In the genomic region with DNA sequence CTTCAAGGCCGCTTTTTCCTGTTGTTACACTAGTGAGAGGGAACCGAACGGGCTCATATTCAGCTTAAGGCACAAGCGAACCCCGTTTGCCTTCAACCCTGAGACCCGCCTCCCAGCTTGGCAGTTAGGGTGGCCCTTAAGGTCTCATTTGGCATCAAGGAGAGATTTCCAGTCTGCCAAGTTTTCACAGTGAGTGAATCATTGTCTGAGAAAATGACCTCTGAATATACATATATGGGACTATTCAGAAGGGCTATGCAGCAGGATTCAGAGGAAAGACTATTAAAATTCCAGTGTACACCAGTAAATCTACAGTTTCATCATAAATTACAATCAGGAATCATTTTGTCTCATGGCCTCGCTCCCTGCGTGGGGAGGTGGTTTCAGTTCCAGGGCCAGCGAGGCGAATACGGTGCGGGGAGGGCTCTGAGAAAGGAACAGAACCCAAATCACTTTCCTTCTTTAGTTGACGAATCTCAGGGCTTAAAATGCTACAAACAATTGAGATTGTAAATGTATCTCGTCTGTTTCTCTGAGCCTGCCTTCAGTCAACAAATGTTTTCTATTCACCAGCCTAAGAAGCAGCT, we compare ENCODE assay signal across 1 cellular context.
TF ChIP-seq lines count a peak whose summit lies in the region.

No MANE protein-coding gene starts in this region.

TF ChIP-seq in H1, 55 proteins besides CTCF, POLR2A, EP300 and RAD21:
- TF ChIP-seq CREB1 (IDR thresholded peaks at IDR 0.05) (no peak), POU5F1 (IDR thresholded peaks at IDR 0.05; ENCODE audit: low read depth, low read length) (no peak), PHF8 (conservative IDR thresholded peaks at IDR 0.05; ENCODE audit: low read depth, low read length) (no peak), KDM1A (IDR thresholded peaks at IDR 0.05; ENCODE audit: borderline replicate concordance, low read length) (no peak), SRF (IDR thresholded peaks at IDR 0.05; ENCODE audit: low read depth, low read length) (no peak), BCL11A (IDR thresholded peaks at IDR 0.05; ENCODE audit: low read depth in 2 of 2, low read length in 2 of 2) (no peak), NRF1 (IDR thresholded peaks at IDR 0.05; ENCODE audit: low read depth, low read length) (no peak), SP1 (IDR thresholded peaks at IDR 0.05; ENCODE audit: low read depth, low read length) (no peak), CBX5 (IDR thresholded peaks at IDR 0.05; ENCODE audit: low read depth, low read length) (no peak)
- TF ChIP-seq, protein P1, sequence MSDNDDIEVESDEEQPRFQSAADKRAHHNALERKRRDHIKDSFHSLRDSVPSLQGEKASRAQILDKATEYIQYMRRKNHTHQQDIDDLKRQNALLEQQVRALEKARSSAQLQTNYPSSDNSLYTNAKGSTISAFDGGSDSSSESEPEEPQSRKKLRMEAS (IDR thresholded peaks at IDR 0.05) = no peak
- TF ChIP-seq, protein P2, sequence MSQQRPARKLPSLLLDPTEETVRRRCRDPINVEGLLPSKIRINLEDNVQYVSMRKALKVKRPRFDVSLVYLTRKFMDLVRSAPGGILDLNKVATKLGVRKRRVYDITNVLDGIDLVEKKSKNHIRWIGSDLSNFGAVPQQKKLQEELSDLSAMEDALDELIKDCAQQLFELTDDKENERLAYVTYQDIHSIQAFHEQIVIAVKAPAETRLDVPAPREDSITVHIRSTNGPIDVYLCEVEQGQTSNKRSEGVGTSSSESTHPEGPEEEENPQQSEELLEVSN (IDR thresholded peaks at IDR 0.05) = no peak
